ENCODE assay signal across 14 cellular contexts in the genomic region with DNA sequence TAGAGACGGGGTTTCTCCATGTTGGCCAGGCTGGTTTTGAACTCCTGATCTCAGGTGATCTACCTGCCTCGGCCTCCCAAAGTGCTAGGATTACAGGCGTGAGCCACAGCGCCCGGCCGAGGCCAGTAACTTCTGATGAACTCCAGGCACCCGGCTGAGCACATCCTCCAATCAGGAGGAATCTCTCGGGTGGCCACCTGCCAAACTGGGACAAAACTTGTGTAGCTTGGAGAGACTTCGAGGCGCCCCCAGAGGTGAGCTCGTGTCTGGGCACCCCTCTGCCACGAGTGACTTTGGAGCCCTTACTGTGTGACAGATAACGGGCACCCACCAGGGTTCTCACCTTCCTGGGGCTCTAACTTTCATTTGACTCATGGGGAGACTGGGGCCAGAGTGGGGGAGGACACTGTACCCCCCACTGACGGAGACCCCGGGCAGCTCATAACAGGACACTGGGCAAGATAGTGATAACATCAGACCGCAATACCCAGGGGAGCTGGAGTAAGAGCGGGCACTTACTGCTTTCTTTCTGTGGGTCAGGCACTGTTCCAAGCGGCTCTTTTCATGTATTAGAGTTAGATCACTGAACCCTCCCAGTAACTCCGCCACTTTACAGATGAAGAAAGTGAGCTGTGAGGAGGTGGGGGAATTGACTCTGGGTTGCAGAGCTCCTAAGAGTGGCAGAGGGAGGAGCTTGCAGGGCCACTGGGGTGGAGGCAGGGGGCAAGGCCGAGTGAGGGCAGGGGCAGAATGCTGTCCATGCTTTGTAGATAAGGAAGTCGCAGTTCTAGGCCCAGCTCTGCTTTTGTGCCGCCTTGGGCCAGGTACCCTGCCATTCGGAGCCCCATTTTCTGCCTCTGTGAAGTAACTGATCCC.
DNase-seq lines count a peak whose midpoint lies in the region; ATAC-seq and TF ChIP-seq lines count a peak whose summit lies in the region.
"Had no signal": no experiment of that assay in that cellular context is flagged by ENCODE, and none has a peak within 500 bp of the region (broad histone marks: within the 10 kb centered on the region; RNA-seq: fewer than 3 reads in every experiment).

No MANE protein-coding gene starts in this region.

- TF ChIP-seq CTCF in cardiac fibroblast (IDR thresholded peaks at IDR 0.05; ENCODE audit: low read depth, low read length) (no peak), neutrophil (IDR thresholded peaks at IDR 0.05) (no peak)

- peaks cover 85 to 90% of the 10 kb centered on the region in 2 experiments for H3K4me1 ChIP-seq in neutrophil (ENCODE audit: control insufficient read depth in 1 of 2, insufficient read depth in 1 of 2, low read depth in 1 of 2, low read length in 1 of 2)

- H3K27me3 ChIP-seq in neutrophil = no peaks in the 10 kb centered on the region

- H3K27ac ChIP-seq in neutrophil = peak overlapping the region; percentile 56

- peaks cover 8% of the 10 kb centered on the region for H3K36me3 ChIP-seq in neutrophil

- ATAC-seq in activated CD4-positive, CD25-positive, alpha-beta regulatory T cell treated with anti-CD3 and anti-CD28 coated beads, Interleukin-2, amount 50 U/mL, for 24 hours = no peak
- ATAC-seq in GM21528 (IDR thresholded peaks at IDR 0.05; ENCODE audit: low FRiP score, unreplicated experiment) = no peak
- ATAC-seq: natural killer cell had no signal

- H3K4me3 ChIP-seq in cardiac fibroblast (replicated peaks in 1 of 2; ENCODE audit: low read depth in 2 of 2, low read length in 2 of 2) (no peak overlapping the region), neutrophil (ENCODE audit: low read depth in 1 of 2, low read length in 1 of 2) (peak overlapping the region in 1 of 2 experiments; percentile 16)

- DNase-seq in DMS 273 treated with DMSO at 0.1 percent for 48 hours (lab: John Stamatoyannopoulos, UW) = peak; percentile 24
- DNase-seq in MV-4-11 (lab: John Stamatoyannopoulos, UW) = peak; percentile 26
- DNase-seq in cardiac fibroblast (ENCODE audit: low read depth in 2 of 2) = peak; percentile 34 to 57
- no peak for DNase-seq in NCI-H1417 (lab: John Stamatoyannopoulos, UW)
- no peak for DNase-seq in kidney tubule cell (ENCODE audit: low spot score)
- DNase-seq: activated CD4-positive, CD25-positive, alpha-beta regulatory T cell; activated T-cell treated with anti-CD3 and anti-CD28 coated beads, Interleukin-2, amount 50 U/mL, for 24 hours; CD4-positive, alpha-beta T cell; GOT3; natural killer cell; NCI-H2081 had no signal

- H3K9me3 ChIP-seq in neutrophil = no peaks in the 10 kb centered on the region

Comparison
In these comparisons a context has a peak if more than half of its experiments do, and no peak if none do; other contexts are left out.
1. DNase-seq: peak in DMS 273 treated with DMSO at 0.1 percent for 48 hours (single experiment), MV-4-11 (single experiment) and cardiac fibroblast (2 of 2); none in NCI-H1417 (0 of 3) and kidney tubule cell (single experiment).